8 cellular contexts compared by ENCODE assay signal in the genomic region with DNA sequence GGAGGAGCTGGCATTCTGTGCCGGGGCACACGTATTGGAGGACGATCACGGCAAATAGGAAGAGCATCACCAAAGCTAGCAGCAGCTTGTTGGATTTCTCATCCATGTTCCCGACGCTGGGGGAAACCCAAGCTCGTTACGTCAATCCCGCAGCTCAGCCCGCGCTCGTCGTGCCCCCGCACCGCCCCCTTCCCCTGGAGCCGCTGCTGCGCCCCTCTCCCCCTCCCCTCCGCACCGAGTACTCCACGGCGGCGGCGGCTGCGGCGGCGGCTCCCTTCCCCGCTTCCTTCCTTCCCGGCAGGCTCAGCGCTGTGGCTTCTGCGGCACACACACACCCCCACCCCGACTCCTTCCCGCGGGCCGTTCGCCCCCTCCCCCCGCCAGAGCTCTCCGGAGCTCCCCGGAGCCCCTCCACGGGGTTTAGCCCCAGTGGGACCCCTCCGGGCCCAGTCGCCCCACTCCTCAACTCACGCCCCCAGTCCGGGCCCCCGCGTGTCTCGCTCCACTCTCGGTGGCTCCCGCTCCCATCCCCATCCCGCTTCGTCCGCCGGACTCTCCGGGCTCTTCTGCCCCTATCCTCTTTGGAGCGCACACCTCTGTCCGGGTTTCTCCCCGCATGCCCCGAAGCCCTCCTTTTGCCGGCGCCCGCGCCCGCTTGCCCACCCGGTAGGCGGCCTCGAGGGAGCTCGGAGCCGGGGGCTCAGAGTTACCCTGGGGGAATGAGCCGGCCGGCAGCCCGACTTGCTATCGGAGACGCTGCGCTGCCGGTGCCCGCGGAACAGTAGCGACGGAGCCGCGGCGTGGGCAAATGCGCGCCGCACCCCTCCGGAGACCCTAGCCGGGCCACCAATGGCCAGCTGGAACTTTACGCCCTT. TPM values are rescaled to one million over a fixed set of nuclear protein-coding genes. Genes with fewer than 3 reads are reported as not detected.
DNase-seq lines count a peak whose midpoint lies in the region; ATAC-seq, FAIRE-seq and TF ChIP-seq lines count a peak whose summit lies in the region.

No MANE protein-coding gene starts in this region.

- ATAC-seq in HG02970 (IDR thresholded peaks at IDR 0.05; ENCODE audit: low FRiP score, unreplicated experiment) = no peak
- no peak for ATAC-seq in HG03432 (IDR thresholded peaks at IDR 0.05; ENCODE audit: unreplicated experiment)

- H3K23ac ChIP-seq in mesendoderm (ENCODE audit: low read length) = no peak overlapping the region

- H2BK15ac ChIP-seq in mesendoderm (replicated peaks; ENCODE audit: low read depth) = peak overlapping the region; percentile 60

- no peak overlapping the region for H4K8ac ChIP-seq in mesendoderm (ENCODE audit: low read depth, low read length)

- H3K18ac ChIP-seq in mesendoderm (ENCODE audit: low read length) = peak overlapping the region; percentile 70

- no peaks in the 10 kb centered on the region for H3K79me2 ChIP-seq in mesendoderm (ENCODE audit: control insufficient read depth, insufficient read depth, low read length)

- peak; percentile 3 for DNase-seq in stimulated activated CD4-positive, alpha-beta T cell treated with anti-CD3 and anti-CD28 coated beads, Interleukin-4, amount 100 ng/mL, for 1 hour
- no peak for DNase-seq in stimulated activated CD4-positive, alpha-beta T cell treated with anti-CD3 and anti-CD28 coated beads, Interleukin-2, amount 100 ng/mL, for 24 hours
- DNase-seq in bronchial epithelial cell (ENCODE audit: low read depth) = peak; percentile 27
- peak; percentile 56 for DNase-seq in mesendoderm
- DNase-seq in vagina (ENCODE audit: extremely low spot score in 2 of 2) = no peak
- no peak for DNase-seq in ureter (ENCODE audit: low spot score)

- H2AK5ac ChIP-seq in mesendoderm (ENCODE audit: low read length) = no peak overlapping the region

- H3K4ac ChIP-seq in mesendoderm (ENCODE audit: low read depth, low read length) = no peak overlapping the region

- H3K9me3 ChIP-seq in vagina = no peaks in the 10 kb centered on the region

- TF ChIP-seq CTCF in bronchial epithelial cell (IDR thresholded peaks at IDR 0.05; ENCODE audit: insufficient read depth, low read length, severe bottlenecking) = no peak
- TF ChIP-seq CTCF in vagina (IDR thresholded peaks at IDR 0.05) = no peak

- peak overlapping the region; percentile 84 for H3K56ac ChIP-seq in mesendoderm (ENCODE audit: low read length)

- peak overlapping the region; percentile 54 for H3K9ac ChIP-seq in mesendoderm (ENCODE audit: low read length)

- H3K27me3 ChIP-seq in bronchial epithelial cell (ENCODE audit: control insufficient read depth, insufficient read depth, low read length) (no peaks in the 10 kb centered on the region), mesendoderm (ENCODE audit: insufficient read depth, low read length, poor library complexity) (peaks cover 12% of the 10 kb centered on the region), vagina (peaks cover 5% of the 10 kb centered on the region)

- no peak for TF ChIP-seq POLR2A in vagina (IDR thresholded peaks at IDR 0.05)

- H3K79me1 ChIP-seq in mesendoderm (ENCODE audit: low read length) = no peaks in the 10 kb centered on the region

- H3K4me3 ChIP-seq in bronchial epithelial cell (ENCODE audit: low read depth, low read length) (peak overlapping the region; percentile 48), mesendoderm (ENCODE audit: low read length) (no peak overlapping the region), vagina (peak overlapping the region; percentile 41)

- H4K5ac ChIP-seq in mesendoderm (ENCODE audit: low read length) = no peak overlapping the region

- peak overlapping the region; percentile 57 for H3K4me2 ChIP-seq in mesendoderm (ENCODE audit: low read length)

- no peaks in the 10 kb centered on the region for H3K4me1 ChIP-seq in mesendoderm (ENCODE audit: control insufficient read depth, low read depth, low read length)
- no peaks in the 10 kb centered on the region for H3K4me1 ChIP-seq in vagina

- H2BK120ac ChIP-seq in mesendoderm (ENCODE audit: low read depth, low read length) = peak overlapping the region; percentile 39

- WGBS in mesendoderm (ENCODE audit: extremely low coverage, insufficient coverage, low lambda C conversion rate) = no CpG with 5 or more reads among the region's 87 CpGs

- H3K36me3 ChIP-seq in bronchial epithelial cell (ENCODE audit: control insufficient read depth, insufficient read depth, low read length) (no peaks in the 10 kb centered on the region), mesendoderm (ENCODE audit: control insufficient read depth, insufficient read depth, low read length) (no peaks in the 10 kb centered on the region), vagina (no peaks in the 10 kb centered on the region)

- FAIRE-seq in bronchial epithelial cell (lab: Jason Lieb, UNC) = no peak

- intact Hi-C loops in vagina (cut with DNase I) = no loop called here

- no peak overlapping the region for H2BK5ac ChIP-seq in mesendoderm (ENCODE audit: low read length)

- no peak overlapping the region for H3K27ac ChIP-seq in mesendoderm (ENCODE audit: low read depth, low read length)
- H3K27ac ChIP-seq in vagina = no peak overlapping the region

RNA-seq across cellular contexts. Expression of a gene that starts 1.0 kb away (rescaled TPM):
- total RNA-seq in bronchial epithelial cell = 9.7 and 16.8 TPM in 2 replicates
- 2.7 TPM for polyA plus RNA-seq in mesendoderm (2013, experiment 1 of 2)
- polyA plus RNA-seq in mesendoderm (2013, experiment 2 of 2) = 3.0 TPM
- total RNA-seq in vagina = 0.74 TPM
- total RNA-seq in ureter = 6.8 TPM

Comparison
In these comparisons a context has a peak if more than half of its experiments do, and no peak if none do; other contexts are left out.
1. DNase-seq: peak in stimulated activated CD4-positive, alpha-beta T cell treated with anti-CD3 and anti-CD28 coated beads, Interleukin-4, amount 100 ng/mL, for 1 hour (single experiment), bronchial epithelial cell (single experiment) and mesendoderm (single experiment); none in stimulated activated CD4-positive, alpha-beta T cell treated with anti-CD3 and anti-CD28 coated beads, Interleukin-2, amount 100 ng/mL, for 24 hours (0 of 2), vagina (0 of 2) and ureter (single experiment).